In genomic region chr11:45147871-45148270, GRCh38 we compare ENCODE assay signal across 8 cellular contexts. TPM values are rescaled to one million over a fixed set of nuclear protein-coding genes. Genes with fewer than 3 reads are reported as not detected.
DNase-seq lines count a peak whose midpoint lies in the region; ATAC-seq and TF ChIP-seq lines count a peak whose summit lies in the region.

No MANE protein-coding gene starts in this region.

- peaks cover 0 to 6% (median 0%) of the 10 kb centered on the region in 9 donors for H3K27me3 ChIP-seq in heart left ventricle
- H3K27me3 ChIP-seq in vagina, result no peaks in the 10 kb centered on the region

- DNase-seq in heart left ventricle (no peak), left cardiac atrium (no peak), cardiac fibroblast (ENCODE audit: low read depth in 2 of 2) (no peak), vagina (ENCODE audit: extremely low spot score in 2 of 2) (peak in 1 of 2 donors; percentile 84), HUDEP-2 (lab: John Stamatoyannopoulos, UW; ENCODE audit: unreplicated experiment in 76 of 76) (no peak), inferior parietal cortex (ENCODE audit: extremely low spot score) (no peak)
- DNase-seq in stimulated activated CD4-positive, alpha-beta T cell treated with anti-CD3 and anti-CD28 coated beads, Interleukin-4, amount 100 ng/mL, for 24 hours, result no peak

- ATAC-seq in heart left ventricle (no peak), left cardiac atrium (no peak)

- H3K4me3 ChIP-seq in heart left ventricle, result peak overlapping the region; percentile 58 to 93 (median 78)
- H3K4me3 ChIP-seq in cardiac fibroblast (replicated peaks in 1 of 2; ENCODE audit: low read depth in 2 of 2, low read length in 2 of 2), result peak overlapping the region; percentile 64 to 70
- peak overlapping the region; percentile 57 for H3K4me3 ChIP-seq in mesodermal cell (ENCODE audit: extremely low read depth, insufficient read depth, low read length, poor library complexity, severe bottlenecking)
- H3K4me3 ChIP-seq in vagina, result peak overlapping the region; percentile 64 to 68

- 45 to 53% (median 48%) methylated on average over 6 of the region's 6 CpGs for WGBS in heart left ventricle, 4 donors
- 86% methylated on average over 4 to 5 of the region's 6 CpGs for WGBS in mesodermal cell (ENCODE audit: insufficient coverage in 2 of 2), 2 experiments

- H3K9me3 ChIP-seq in heart left ventricle (no peaks in the 10 kb centered on the region), mesodermal cell (ENCODE audit: control insufficient read depth, low read length) (peaks cover 4% of the 10 kb centered on the region), vagina (no peaks in the 10 kb centered on the region)

- intact Hi-C loops in heart left ventricle (cut with DNase I), result loop anchor here in 7 of 10 donors (2.0 to 5.0 kb wide), 5 partner anchors 33 to 63 kb away; no protein-coding TSS in a partner anchor
- intact Hi-C loops in left cardiac atrium (cut with DNase I), result loop anchor here in 1 of 2 donors (2.0 kb wide), 1 partner anchor 33 kb away; no protein-coding TSS in a partner anchor
- intact Hi-C loops in vagina (cut with DNase I), result loop anchor here (5.0 kb wide), 1 partner anchor 59 kb away; no protein-coding TSS in a partner anchor

- H3K36me3 ChIP-seq in heart left ventricle, result no peaks in the 10 kb centered on the region
- no peaks in the 10 kb centered on the region for H3K36me3 ChIP-seq in mesodermal cell (ENCODE audit: control insufficient read depth, insufficient read depth, low read length)
- no peaks in the 10 kb centered on the region for H3K36me3 ChIP-seq in vagina

- no peak for TF ChIP-seq POLR2A in heart left ventricle (IDR thresholded peaks at IDR 0.05)
- no peak for TF ChIP-seq POLR2A in vagina (IDR thresholded peaks at IDR 0.05)

- TF ChIP-seq CTCF in heart left ventricle (IDR thresholded peaks at IDR 0.05), result no peak
- no peak for TF ChIP-seq CTCF in cardiac fibroblast (IDR thresholded peaks at IDR 0.05; ENCODE audit: low read depth, low read length)
- no peak for TF ChIP-seq CTCF in vagina (IDR thresholded peaks at IDR 0.05)

- peaks cover 0 to 31% (median 20%) of the 10 kb centered on the region in 12 donors for H3K4me1 ChIP-seq in heart left ventricle
- peaks cover 4% of the 10 kb centered on the region for H3K4me1 ChIP-seq in mesodermal cell (ENCODE audit: control insufficient read depth, insufficient read depth, low read length, poor library complexity, severe bottlenecking)
- H3K4me1 ChIP-seq in vagina, result peaks cover 52% of the 10 kb centered on the region

- H3K27ac ChIP-seq in heart left ventricle (peak overlapping the region in 10 of 12 donors; percentile 77 to 99 (median 98)), mesodermal cell (ENCODE audit: low read depth, low read length, severe bottlenecking) (no peak overlapping the region), vagina (peak overlapping the region; percentile 79)

RNA-seq across cellular contexts. Expression of gene PRDM11, which starts 1.4 kb away (rescaled TPM):
- total RNA-seq in heart left ventricle (10 to 100 TPM; 14.7 to 29.6 (median 18.2) TPM), left cardiac atrium (10 to 100 TPM; 16.1 to 16.3 TPM), vagina (15.2 TPM)
- 10 to 100 TPM in 1 of 2 donors, 1 to 10 TPM in 1; 4.5 to 19.2 TPM for polyA plus RNA-seq in heart left ventricle
- 5.1 TPM for polyA plus RNA-seq in mesodermal cell (2013, experiment 1 of 2)
- polyA plus RNA-seq in mesodermal cell (2013, experiment 2 of 2), result 4.7 TPM
